In genomic region chr17:17402558-17402957, GRCh38 we compare ENCODE assay signal across 16 cellular contexts.
DNase-seq lines count a peak whose midpoint lies in the region; ATAC-seq and TF ChIP-seq lines count a peak whose summit lies in the region.
"Had no signal": no experiment of that assay in that cellular context is flagged by ENCODE, and none has a peak within 500 bp of the region (broad histone marks: within the 10 kb centered on the region; RNA-seq: fewer than 3 reads in every experiment).

No MANE protein-coding gene starts in this region.

- no peaks in the 10 kb centered on the region for H3K27me3 Mint-ChIP-seq in CD8-positive, alpha-beta T cell (ENCODE audit: low read depth)

- DNase-seq in A172 (ENCODE audit: low spot score) = peak; percentile 64
- DNase-seq in CD8-positive, alpha-beta T cell = no peak
- no peak for DNase-seq in OCI-LY7 (ENCODE audit: low spot score)
- DNase-seq in kidney glomerular epithelial cell (lab: John Stamatoyannopoulos, UW) = peak; percentile 8
- no peak for DNase-seq in cerebellar cortex (ENCODE audit: low spot score)
- DNase-seq in mesenteric fat pad (ENCODE audit: low spot score) = no peak
- no peak for DNase-seq in stimulated activated naive CD4-positive, alpha-beta T cell (lab: John Stamatoyannopoulos, UW)
- DNase-seq: activated effector memory CD4-positive, alpha-beta T cell treated with Interleukin-2 at 50 U/mL for 16 hours; BE2C; left ventricle myocardium inferior; NCI-H2227 treated with DMSO at 0.1 percent for 48 hours; OCI-M1; sigmoid colon; stimulated activated CD4-positive, alpha-beta T cell treated with anti-CD3 and anti-CD28 coated beads, Interleukin-4, amount 100 ng/mL, for 1 hour had no signal

- no peaks in the 10 kb centered on the region for H3K9me2 ChIP-seq in OCI-LY7 (ENCODE audit: insufficient read depth, low read length)

- H3K27me3 ChIP-seq in CD8-positive, alpha-beta T cell (ENCODE audit: insufficient read depth, low read length) = no peaks in the 10 kb centered on the region
- H3K27me3 ChIP-seq: BE2C had no signal

- no peaks in the 10 kb centered on the region for H3K79me2 ChIP-seq in OCI-LY7 (ENCODE audit: insufficient read depth, low read depth, low read length)

- H4K20me1 ChIP-seq in OCI-LY7 (ENCODE audit: insufficient read depth, low read length) = no peaks in the 10 kb centered on the region

- no peak for TF ChIP-seq CTCF in CD8-positive, alpha-beta T cell (IDR thresholded peaks at IDR 0.05)
- TF ChIP-seq CTCF in OCI-LY7 (conservative IDR thresholded peaks at IDR 0.05; ENCODE audit: low read length) = no peak

- peak overlapping the region; percentile 77; the same call in 1 of the 2 replicates for H3K4me2 ChIP-seq in OCI-LY7 (ENCODE audit: low read length)

- H3K4me3 ChIP-seq in CD8-positive, alpha-beta T cell (ENCODE audit: low read depth, low read length) = no peak overlapping the region
- no peak overlapping the region for H3K4me3 ChIP-seq in OCI-LY7 (ENCODE audit: low read depth, low read length, poor library complexity, severe bottlenecking)
- H3K4me3 ChIP-seq: K562, left ventricle myocardium inferior, sigmoid colon had no signal

- no peaks in the 10 kb centered on the region for H3K36me3 ChIP-seq in CD8-positive, alpha-beta T cell (ENCODE audit: insufficient read depth, low read length)
- H3K36me3 ChIP-seq in OCI-LY7 (ENCODE audit: insufficient read depth, low read length) = no peaks in the 10 kb centered on the region
- H3K36me3 ChIP-seq: BE2C, left ventricle myocardium inferior, sigmoid colon had no signal

- H3K27ac Mint-ChIP-seq in CD8-positive, alpha-beta T cell = peak overlapping the region; percentile 62

- H3K9me3 ChIP-seq in CD8-positive, alpha-beta T cell (ENCODE audit: low read length) = no peaks in the 10 kb centered on the region
- no peaks in the 10 kb centered on the region for H3K9me3 ChIP-seq in OCI-LY7 (ENCODE audit: low read length)
- H3K9me3 ChIP-seq: BE2C, left ventricle myocardium inferior, sigmoid colon had no signal

- H3K4me3 Mint-ChIP-seq in CD8-positive, alpha-beta T cell = peak overlapping the region; percentile 36

- H3K36me3 Mint-ChIP-seq in CD8-positive, alpha-beta T cell = no peaks in the 10 kb centered on the region

- H3K27ac ChIP-seq in CD8-positive, alpha-beta T cell (ENCODE audit: low read depth, low read length) = no peak overlapping the region
- peak overlapping the region; percentile 87 for H3K27ac ChIP-seq in OCI-LY7 (ENCODE audit: low read depth, low read length, poor library complexity, severe bottlenecking)
- H3K27ac ChIP-seq: left ventricle myocardium inferior, sigmoid colon had no signal

- POLR2A ChIA-PET in CD8-positive, alpha-beta T cell (lab: Charles Lee) = interaction anchor here (3.3 kb wide), 1 partner anchor 10 kb away, joined by 32 read pairs; no protein-coding TSS in a partner anchor
- POLR2A ChIA-PET in OCI-LY7 (lab: Charles Lee) = interaction anchor here (1.1 kb wide), 1 partner anchor 263 kb away, joined by 4 read pairs; no protein-coding TSS in a partner anchor

- no peaks in the 10 kb centered on the region for H3K9me3 Mint-ChIP-seq in CD8-positive, alpha-beta T cell

- CTCF ChIA-PET in CD8-positive, alpha-beta T cell (lab: Charles Lee) = no interaction called here
- CTCF ChIA-PET in OCI-LY7 (lab: Charles Lee; ENCODE audit: unreplicated experiment) = interaction anchor here (0.6 kb wide), 1 partner anchor 86 kb away, joined by 4 read pairs; no protein-coding TSS in a partner anchor

- intact Hi-C loops in CD8-positive, alpha-beta T cell (cut with DNase I, micrococcal nuclease) = loop anchor here in 1 of 2 experiments (2.0 kb wide), 1 partner anchor 14 kb away; no protein-coding TSS in a partner anchor
- intact Hi-C loops in OCI-LY7 (cut with micrococcal nuclease; ENCODE audit: unreplicated experiment) = loop anchor here (5.0 kb wide), 1 partner anchor 45 kb away; no protein-coding TSS in a partner anchor

- BruUV-seq in OCI-LY7 (replicated peaks; lab: Mats Ljungman, UMichigan) = no TSS peak

- peak overlapping the region; percentile 80; the same call in 1 of the 2 replicates for H2AFZ ChIP-seq in OCI-LY7 (ENCODE audit: low read length)

- ATAC-seq in CD8-positive, alpha-beta T cell = no peak
- no peak for ATAC-seq in HG03442 (IDR thresholded peaks at IDR 0.05; ENCODE audit: unreplicated experiment)
- ATAC-seq: K562 had no signal

- peaks cover 77% of the 10 kb centered on the region for H3K4me1 Mint-ChIP-seq in CD8-positive, alpha-beta T cell (ENCODE audit: low read depth)

- peaks cover 50% of the 10 kb centered on the region for H3K4me1 ChIP-seq in CD8-positive, alpha-beta T cell (ENCODE audit: insufficient read depth, low read length)
- peaks cover 36% of the 10 kb centered on the region for H3K4me1 ChIP-seq in OCI-LY7 (ENCODE audit: insufficient read depth, low read length, poor library complexity, severe bottlenecking)
- H3K4me1 ChIP-seq: BE2C, left ventricle myocardium inferior, sigmoid colon had no signal

Comparison
In these comparisons a context has a peak if more than half of its experiments do, and no peak if none do; other contexts are left out.
1. DNase-seq: peak in A172 (single experiment) and kidney glomerular epithelial cell (single experiment); none in CD8-positive, alpha-beta T cell (0 of 7), OCI-LY7 (single experiment), cerebellar cortex (single experiment), mesenteric fat pad (single experiment) and stimulated activated naive CD4-positive, alpha-beta T cell (0 of 6).